ENCODE assay signal across 1 cellular context in genomic region chr20:43973671-43974450, GRCh38.
TF ChIP-seq lines count a peak whose summit lies in the region.

No MANE protein-coding gene starts in this region.

TF ChIP-seq in WTC11, 78 proteins besides CTCF, POLR2A, EP300 and RAD21 (continued from another document):
- TF ChIP-seq JUN (CRISPR knock-in tag; IDR thresholded peaks at IDR 0.05): no peak
- no peak for TF ChIP-seq RELA (CRISPR knock-in tag; IDR thresholded peaks at IDR 0.05; ENCODE audit: borderline replicate concordance)
- no peak for TF ChIP-seq JAZF1 (CRISPR knock-in tag; IDR thresholded peaks at IDR 0.05)
- TF ChIP-seq ZNF263 (CRISPR knock-in tag; IDR thresholded peaks at IDR 0.05; ENCODE audit: low read depth): no peak
- no peak for TF ChIP-seq FOXJ3 (CRISPR knock-in tag; IDR thresholded peaks at IDR 0.05; ENCODE audit: borderline replicate concordance)
- no peak for TF ChIP-seq NR3C1 (CRISPR knock-in tag; conservative IDR thresholded peaks at IDR 0.05; ENCODE audit: low read depth)
- TF ChIP-seq CBFB (CRISPR knock-in tag; IDR thresholded peaks at IDR 0.05; ENCODE audit: low read depth): no peak
- no peak for TF ChIP-seq ZBTB43 (CRISPR knock-in tag; IDR thresholded peaks at IDR 0.05)
- no peak for TF ChIP-seq SMAD4 (CRISPR knock-in tag; IDR thresholded peaks at IDR 0.05)
- TF ChIP-seq AFF4 (CRISPR knock-in tag; IDR thresholded peaks at IDR 0.05; ENCODE audit: borderline replicate concordance): no peak
